2 cellular contexts compared by ENCODE assay signal in the genomic region with DNA sequence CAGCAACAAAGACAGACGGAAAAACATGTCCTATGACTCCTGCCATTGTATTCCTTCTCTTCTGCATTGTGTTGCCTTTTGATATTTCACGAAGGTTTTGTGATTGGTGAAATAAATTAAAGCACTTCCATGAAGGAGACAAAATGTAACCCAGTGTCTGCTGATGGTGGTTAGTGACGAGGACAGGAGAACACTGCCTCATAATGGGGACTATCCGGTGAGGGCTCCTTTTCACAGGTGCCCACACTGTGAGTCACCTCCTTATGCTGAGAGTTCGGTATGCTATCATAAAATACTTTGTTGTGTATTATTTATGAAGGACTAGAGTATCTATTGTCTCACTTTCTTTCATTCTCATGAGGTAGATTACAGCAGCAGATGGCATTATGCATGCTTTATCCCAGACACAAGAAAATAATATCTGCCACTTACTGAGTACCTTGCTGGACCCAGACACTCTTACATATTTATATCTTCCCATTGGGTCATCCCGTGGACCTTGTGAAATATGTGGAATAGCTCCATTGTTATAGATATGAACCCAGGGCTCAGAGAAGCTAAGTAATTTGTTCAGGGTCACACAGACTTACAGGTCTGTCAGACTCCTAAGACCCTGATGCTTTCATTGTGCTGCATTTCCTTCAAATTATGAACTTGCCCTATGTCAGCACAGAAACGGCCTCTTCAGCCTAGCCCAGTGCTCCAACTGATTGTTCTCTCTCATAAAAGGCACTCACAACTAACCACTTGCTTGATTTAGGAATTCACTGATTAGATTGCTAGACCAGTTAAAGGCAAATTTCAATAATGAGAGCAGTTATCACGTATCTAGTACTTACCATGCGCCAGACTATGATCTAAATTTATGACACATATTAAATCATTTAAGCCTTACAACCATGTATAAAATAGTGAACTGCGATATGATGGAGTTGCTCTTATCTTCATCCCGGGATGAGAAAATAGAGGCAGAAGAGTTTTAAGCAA.
TF ChIP-seq lines count a peak whose summit lies in the region.

No MANE protein-coding gene starts in this region.

TF ChIP-seq in SK-N-SH treated with all-trans-retinoic acid at 6 μM for 48 hours, 23 proteins besides CTCF, POLR2A, EP300 and RAD21:
- TF ChIP-seq, protein P1, sequence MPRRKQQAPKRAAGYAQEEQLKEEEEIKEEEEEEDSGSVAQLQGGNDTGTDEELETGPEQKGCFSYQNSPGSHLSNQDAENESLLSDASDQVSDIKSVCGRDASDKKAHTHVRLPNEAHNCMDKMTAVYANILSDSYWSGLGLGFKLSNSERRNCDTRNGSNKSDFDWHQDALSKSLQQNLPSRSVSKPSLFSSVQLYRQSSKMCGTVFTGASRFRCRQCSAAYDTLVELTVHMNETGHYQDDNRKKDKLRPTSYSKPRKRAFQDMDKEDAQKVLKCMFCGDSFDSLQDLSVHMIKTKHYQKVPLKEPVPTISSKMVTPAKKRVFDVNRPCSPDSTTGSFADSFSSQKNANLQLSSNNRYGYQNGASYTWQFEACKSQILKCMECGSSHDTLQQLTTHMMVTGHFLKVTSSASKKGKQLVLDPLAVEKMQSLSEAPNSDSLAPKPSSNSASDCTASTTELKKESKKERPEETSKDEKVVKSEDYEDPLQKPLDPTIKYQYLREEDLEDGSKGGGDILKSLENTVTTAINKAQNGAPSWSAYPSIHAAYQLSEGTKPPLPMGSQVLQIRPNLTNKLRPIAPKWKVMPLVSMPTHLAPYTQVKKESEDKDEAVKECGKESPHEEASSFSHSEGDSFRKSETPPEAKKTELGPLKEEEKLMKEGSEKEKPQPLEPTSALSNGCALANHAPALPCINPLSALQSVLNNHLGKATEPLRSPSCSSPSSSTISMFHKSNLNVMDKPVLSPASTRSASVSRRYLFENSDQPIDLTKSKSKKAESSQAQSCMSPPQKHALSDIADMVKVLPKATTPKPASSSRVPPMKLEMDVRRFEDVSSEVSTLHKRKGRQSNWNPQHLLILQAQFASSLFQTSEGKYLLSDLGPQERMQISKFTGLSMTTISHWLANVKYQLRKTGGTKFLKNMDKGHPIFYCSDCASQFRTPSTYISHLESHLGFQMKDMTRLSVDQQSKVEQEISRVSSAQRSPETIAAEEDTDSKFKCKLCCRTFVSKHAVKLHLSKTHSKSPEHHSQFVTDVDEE (CRISPR knock-in tag; IDR thresholded peaks at IDR 0.05): no peak
- TF ChIP-seq SNAI2 (CRISPR knock-in tag; IDR thresholded peaks at IDR 0.05) (no peak), CSDC2 (CRISPR knock-in tag; IDR thresholded peaks at IDR 0.05) (no peak), OSR1 (CRISPR knock-in tag; IDR thresholded peaks at IDR 0.05) (no peak), TOX (CRISPR knock-in tag; IDR thresholded peaks at IDR 0.05; ENCODE audit: borderline replicate concordance) (no peak), RARB (CRISPR knock-in tag; IDR thresholded peaks at IDR 0.05) (no peak), ZNF8 (CRISPR knock-in tag; IDR thresholded peaks at IDR 0.05) (no peak), GLIS3 (CRISPR knock-in tag; IDR thresholded peaks at IDR 0.05) (no peak), ARNTL (CRISPR knock-in tag; IDR thresholded peaks at IDR 0.05; ENCODE audit: borderline replicate concordance, low read depth) (no peak), ZFP3 (CRISPR knock-in tag; IDR thresholded peaks at IDR 0.05) (no peak), ZNF565 (CRISPR knock-in tag; conservative IDR thresholded peaks at IDR 0.05; ENCODE audit: low read depth) (no peak), ZFP30 (CRISPR knock-in tag; IDR thresholded peaks at IDR 0.05) (no peak), BACH2 (CRISPR knock-in tag; IDR thresholded peaks at IDR 0.05; ENCODE audit: borderline replicate concordance) (no peak), ESRRG (CRISPR knock-in tag; IDR thresholded peaks at IDR 0.05) (no peak)
- TF ChIP-seq, protein P2, sequence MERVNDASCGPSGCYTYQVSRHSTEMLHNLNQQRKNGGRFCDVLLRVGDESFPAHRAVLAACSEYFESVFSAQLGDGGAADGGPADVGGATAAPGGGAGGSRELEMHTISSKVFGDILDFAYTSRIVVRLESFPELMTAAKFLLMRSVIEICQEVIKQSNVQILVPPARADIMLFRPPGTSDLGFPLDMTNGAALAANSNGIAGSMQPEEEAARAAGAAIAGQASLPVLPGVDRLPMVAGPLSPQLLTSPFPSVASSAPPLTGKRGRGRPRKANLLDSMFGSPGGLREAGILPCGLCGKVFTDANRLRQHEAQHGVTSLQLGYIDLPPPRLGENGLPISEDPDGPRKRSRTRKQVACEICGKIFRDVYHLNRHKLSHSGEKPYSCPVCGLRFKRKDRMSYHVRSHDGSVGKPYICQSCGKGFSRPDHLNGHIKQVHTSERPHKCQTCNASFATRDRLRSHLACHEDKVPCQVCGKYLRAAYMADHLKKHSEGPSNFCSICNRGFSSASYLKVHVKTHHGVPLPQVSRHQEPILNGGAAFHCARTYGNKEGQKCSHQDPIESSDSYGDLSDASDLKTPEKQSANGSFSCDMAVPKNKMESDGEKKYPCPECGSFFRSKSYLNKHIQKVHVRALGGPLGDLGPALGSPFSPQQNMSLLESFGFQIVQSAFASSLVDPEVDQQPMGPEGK (CRISPR knock-in tag; IDR thresholded peaks at IDR 0.05; ENCODE audit: borderline replicate concordance): no peak

TF ChIP-seq in SK-N-SH, 30 proteins besides CTCF, POLR2A, EP300 and RAD21 (continued from another document):
- no peak for TF ChIP-seq POLR2AphosphoS5 (IDR thresholded peaks at IDR 0.05; ENCODE audit: low read depth, low read length)
- TF ChIP-seq, protein P3, sequence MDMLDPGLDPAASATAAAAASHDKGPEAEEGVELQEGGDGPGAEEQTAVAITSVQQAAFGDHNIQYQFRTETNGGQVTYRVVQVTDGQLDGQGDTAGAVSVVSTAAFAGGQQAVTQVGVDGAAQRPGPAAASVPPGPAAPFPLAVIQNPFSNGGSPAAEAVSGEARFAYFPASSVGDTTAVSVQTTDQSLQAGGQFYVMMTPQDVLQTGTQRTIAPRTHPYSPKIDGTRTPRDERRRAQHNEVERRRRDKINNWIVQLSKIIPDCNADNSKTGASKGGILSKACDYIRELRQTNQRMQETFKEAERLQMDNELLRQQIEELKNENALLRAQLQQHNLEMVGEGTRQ (IDR thresholded peaks at IDR 0.05; ENCODE audit: borderline replicate concordance, low read depth, low read length): no peak
- no peak for TF ChIP-seq SIN3A (IDR thresholded peaks at IDR 0.05; ENCODE audit: borderline replicate concordance, low read depth, low read length)
- TF ChIP-seq, protein P4, sequence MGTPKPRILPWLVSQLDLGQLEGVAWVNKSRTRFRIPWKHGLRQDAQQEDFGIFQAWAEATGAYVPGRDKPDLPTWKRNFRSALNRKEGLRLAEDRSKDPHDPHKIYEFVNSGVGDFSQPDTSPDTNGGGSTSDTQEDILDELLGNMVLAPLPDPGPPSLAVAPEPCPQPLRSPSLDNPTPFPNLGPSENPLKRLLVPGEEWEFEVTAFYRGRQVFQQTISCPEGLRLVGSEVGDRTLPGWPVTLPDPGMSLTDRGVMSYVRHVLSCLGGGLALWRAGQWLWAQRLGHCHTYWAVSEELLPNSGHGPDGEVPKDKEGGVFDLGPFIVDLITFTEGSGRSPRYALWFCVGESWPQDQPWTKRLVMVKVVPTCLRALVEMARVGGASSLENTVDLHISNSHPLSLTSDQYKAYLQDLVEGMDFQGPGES (IDR thresholded peaks at IDR 0.05; ENCODE audit: low read depth, low read length): no peak
- no peak for TF ChIP-seq GATA2 (CRISPR knock-in tag; IDR thresholded peaks at IDR 0.05)
- TF ChIP-seq JUND (IDR thresholded peaks at IDR 0.05): no peak
- TF ChIP-seq, protein P5, sequence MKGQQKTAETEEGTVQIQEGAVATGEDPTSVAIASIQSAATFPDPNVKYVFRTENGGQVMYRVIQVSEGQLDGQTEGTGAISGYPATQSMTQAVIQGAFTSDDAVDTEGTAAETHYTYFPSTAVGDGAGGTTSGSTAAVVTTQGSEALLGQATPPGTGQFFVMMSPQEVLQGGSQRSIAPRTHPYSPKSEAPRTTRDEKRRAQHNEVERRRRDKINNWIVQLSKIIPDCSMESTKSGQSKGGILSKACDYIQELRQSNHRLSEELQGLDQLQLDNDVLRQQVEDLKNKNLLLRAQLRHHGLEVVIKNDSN (IDR thresholded peaks at IDR 0.05; ENCODE audit: borderline replicate concordance, low read depth): no peak
